Comparison of ENCODE assay signal across 1 cellular context in genomic region chr19:17405250-17406038, GRCh38.
TF ChIP-seq lines count a peak whose summit lies in the region.

TSS of gene BST2 (minus strand) at chr19:17405630. CDS start at chr19:17405575, 55 bp downstream.

TF ChIP-seq in H1, 55 proteins besides CTCF, POLR2A, EP300 and RAD21 (continued from another document):
- TF ChIP-seq E2F6 (IDR thresholded peaks at IDR 0.05) (0 out of 2 replicates have a peak, but pooled peaks have one; percentile 15), PHF8 (conservative IDR thresholded peaks at IDR 0.05; ENCODE audit: low read depth, low read length) (no peak), NANOG (IDR thresholded peaks at IDR 0.05; ENCODE audit: insufficient read depth, low read depth, low read length, poor library complexity, severe bottlenecking) (no peak), BACH1 (IDR thresholded peaks at IDR 0.05; ENCODE audit: low read length) (no peak), ASH2L (IDR thresholded peaks at IDR 0.05; ENCODE audit: low read length) (no peak), TAF1 (IDR thresholded peaks at IDR 0.05; ENCODE audit: low read depth, low read length) (0 out of 2 replicates have a peak, but pooled peaks have one; percentile 23), CEBPB (IDR thresholded peaks at IDR 0.05; ENCODE audit: low read depth, low read length) (peak; percentile 73), NRF1 (IDR thresholded peaks at IDR 0.05; ENCODE audit: low read depth, low read length) (no peak), TBP (IDR thresholded peaks at IDR 0.05; ENCODE audit: low read depth, low read length) (peak; percentile 36; the same call in 1 of the 2 replicates), KDM5A (IDR thresholded peaks at IDR 0.05; ENCODE audit: low read length) (no peak), KDM1A (IDR thresholded peaks at IDR 0.05; ENCODE audit: borderline replicate concordance, low read length) (no peak), TAF7 (optimal IDR thresholded peaks at IDR 0.05; ENCODE audit: borderline replicate concordance, low read depth, low read length) (peak; percentile 70), RBBP5 (IDR thresholded peaks at IDR 0.05; ENCODE audit: borderline replicate concordance, low read depth, low read length) (0 out of 2 replicates have a peak, but pooled peaks have one; percentile 38)
